9 cellular contexts compared by ENCODE assay signal in the genomic region with DNA sequence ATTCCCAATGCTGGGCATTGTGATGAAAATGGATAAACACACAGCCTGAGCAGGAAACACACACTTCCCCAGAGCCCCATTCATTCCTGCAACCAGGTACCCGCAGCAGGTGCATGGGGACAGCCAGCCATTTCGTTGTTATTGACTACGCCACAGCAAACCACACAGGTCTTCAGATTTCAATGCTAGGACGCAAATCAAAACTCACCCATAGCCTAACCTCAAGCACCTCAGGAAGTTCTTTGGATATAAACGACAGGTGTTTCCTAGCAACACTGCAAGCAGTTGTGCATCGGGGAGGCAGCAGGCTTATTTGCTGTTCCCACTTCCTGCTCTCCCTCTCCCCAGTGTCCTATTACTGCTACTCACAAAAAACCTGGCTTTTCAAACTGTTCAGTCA.
A peak's percentile ranks its signal among the peaks of the same experiment; 100 is the strongest.
DNase-seq lines count a peak whose midpoint lies in the region; ATAC-seq and TF ChIP-seq lines count a peak whose summit lies in the region.
"Had no signal": no experiment of that assay in that cellular context is flagged by ENCODE, and none has a peak within 500 bp of the region (broad histone marks: within the 10 kb centered on the region; RNA-seq: fewer than 3 reads in every experiment).

No MANE protein-coding gene starts in this region.

- peaks cover 0 to 5% (median 4%) of the 10 kb centered on the region in 3 experiments for H3K36me3 ChIP-seq in naive thymus-derived CD4-positive, alpha-beta T cell (ENCODE audit: control insufficient read depth in 2 of 3, insufficient read depth in 3 of 3, low read length in 3 of 3)
- H3K36me3 ChIP-seq in HAP-1 (replicated peaks), result no peaks in the 10 kb centered on the region
- H3K36me3 ChIP-seq in vagina, result no peaks in the 10 kb centered on the region

- TF ChIP-seq CTCF in vagina (IDR thresholded peaks at IDR 0.05), result no peak

- H3K4me1 Mint-ChIP-seq in activated CD4-positive, alpha-beta memory T cell treated with anti-CD3 and anti-CD28 coated beads for 36 hours (ENCODE audit: low read depth), result peaks cover 37% of the 10 kb centered on the region
- H3K4me1 Mint-ChIP-seq in naive thymus-derived CD4-positive, alpha-beta T cell, result peaks cover 17 to 41% (median 32%) of the 10 kb centered on the region in 7 donors

- intact Hi-C loops in activated CD4-positive, alpha-beta memory T cell treated with anti-CD3 and anti-CD28 coated beads for 36 hours (cut with micrococcal nuclease), result loop anchor here (5.0 to 10.0 kb wide), 2 partner anchors 450 to 588 kb away; partner anchors contain the start of genes MEIG1 and RPP38
- intact Hi-C loops in naive thymus-derived CD4-positive, alpha-beta T cell (cut with micrococcal nuclease), result loop anchor here (2.0 to 5.0 kb wide), 4 partner anchors 22 to 142 kb away; no protein-coding TSS in a partner anchor
- intact Hi-C loops in vagina (cut with DNase I), result loop anchor here (10.0 kb wide), 1 partner anchor 328 kb away; the partner anchor contains the start of genes CDNF, HSPA14 and MSANTD7

- no peaks in the 10 kb centered on the region for H3K9me3 ChIP-seq in naive thymus-derived CD4-positive, alpha-beta T cell (ENCODE audit: control insufficient read depth in 2 of 3, low read length in 3 of 3)
- H3K9me3 ChIP-seq in HAP-1 (0 out of 2 replicates have a peak, but pooled peaks cover 2% of the 10 kb centered on the region), vagina (no peaks in the 10 kb centered on the region)

- peaks cover 21 to 25% of the 10 kb centered on the region in 2 donors for H3K4me1 ChIP-seq in naive thymus-derived CD4-positive, alpha-beta T cell (ENCODE audit: control insufficient read depth in 2 of 2, insufficient read depth in 2 of 2, low read length in 2 of 2)
- H3K4me1 ChIP-seq in HAP-1, result peaks cover 6% of the 10 kb centered on the region
- H3K4me1 ChIP-seq in vagina, result no peaks in the 10 kb centered on the region

- no peaks in the 10 kb centered on the region for H3K27me3 Mint-ChIP-seq in activated CD4-positive, alpha-beta memory T cell treated with anti-CD3 and anti-CD28 coated beads for 36 hours
- no peaks in the 10 kb centered on the region for H3K27me3 Mint-ChIP-seq in naive thymus-derived CD4-positive, alpha-beta T cell

- H3K36me3 Mint-ChIP-seq in activated CD4-positive, alpha-beta memory T cell treated with anti-CD3 and anti-CD28 coated beads for 36 hours, result peaks cover 27% of the 10 kb centered on the region
- H3K36me3 Mint-ChIP-seq in naive thymus-derived CD4-positive, alpha-beta T cell, result peaks cover 10 to 33% (median 26%) of the 10 kb centered on the region in 5 donors

- H3K27ac ChIP-seq in naive thymus-derived CD4-positive, alpha-beta T cell (ENCODE audit: low read depth, low read length), result peak overlapping the region; percentile 72
- no peak overlapping the region for H3K27ac ChIP-seq in vagina

- TF ChIP-seq POLR2A in vagina (IDR thresholded peaks at IDR 0.05), result no peak

- H3K4me3 ChIP-seq in naive thymus-derived CD4-positive, alpha-beta T cell (ENCODE audit: low read length), result no peak overlapping the region
- H3K4me3 ChIP-seq in HAP-1, result no peak overlapping the region
- H3K4me3 ChIP-seq in vagina, result no peak overlapping the region

- in situ Hi-C loops in HAP-1 (cut with MboI; ENCODE audit: low sequenced_read_pairs), result loop anchor here (10.0 to 25.0 kb wide), 2 partner anchors 318 to 580 kb away; partner anchors contain the start of genes ACBD7 and RPP38

- no peaks in the 10 kb centered on the region for H3K27me3 ChIP-seq in naive thymus-derived CD4-positive, alpha-beta T cell (ENCODE audit: control insufficient read depth in 2 of 2, insufficient read depth in 2 of 2, low read length in 2 of 2)
- H3K27me3 ChIP-seq in HAP-1 (ENCODE audit: low read depth) (no peaks in the 10 kb centered on the region), vagina (no peaks in the 10 kb centered on the region)

- H3K4me3 Mint-ChIP-seq in activated CD4-positive, alpha-beta memory T cell treated with anti-CD3 and anti-CD28 coated beads for 36 hours, result no peak overlapping the region
- peak overlapping the region; percentile 5 to 80 (median 62) for H3K4me3 Mint-ChIP-seq in naive thymus-derived CD4-positive, alpha-beta T cell

- DNase-seq in SHP77 (lab: John Stamatoyannopoulos, UW) (peak; percentile 12 to 17), SHP77 treated with DMSO at 0.1 percent for 48 hours (lab: John Stamatoyannopoulos, UW) (no peak), NCI-H1105 (lab: John Stamatoyannopoulos, UW) (peak; percentile 42), HAP-1 (ENCODE audit: low spot score in 2 of 2) (no peak), vagina (ENCODE audit: extremely low spot score in 2 of 2) (no peak)
- peak; percentile 72 for DNase-seq in activated CD4-positive, alpha-beta memory T cell treated with anti-CD3 and anti-CD28 coated beads for 36 hours
- DNase-seq in naive thymus-derived CD4-positive, alpha-beta T cell, result peak in 8 of 9 donors; percentile 21 to 89 (median 82)
- DNase-seq: ACHN had no signal

- H3K9me3 Mint-ChIP-seq in activated CD4-positive, alpha-beta memory T cell treated with anti-CD3 and anti-CD28 coated beads for 36 hours, result peaks cover 14% of the 10 kb centered on the region
- peaks cover 0 to 17% (median 5%) of the 10 kb centered on the region in 11 donors for H3K9me3 Mint-ChIP-seq in naive thymus-derived CD4-positive, alpha-beta T cell

- POLR2A ChIA-PET in activated CD4-positive, alpha-beta memory T cell treated with anti-CD3 and anti-CD28 coated beads for 36 hours (lab: Charles Lee), result interaction anchor here (1.0 to 1.4 kb wide), 2 partner anchors 64 to 141 kb away, joined by 3 read pairs; no protein-coding TSS in a partner anchor
- POLR2A ChIA-PET in naive thymus-derived CD4-positive, alpha-beta T cell (lab: Charles Lee), result interaction anchor here (0.6 kb wide), 1 partner anchor 669 kb away, joined by 3 read pairs; no protein-coding TSS in a partner anchor

- CTCF ChIA-PET in activated CD4-positive, alpha-beta memory T cell treated with anti-CD3 and anti-CD28 coated beads for 36 hours (lab: Charles Lee), result interaction anchor here (2.1 kb wide), 1 partner anchor 30 kb away, joined by 9 read pairs; no protein-coding TSS in a partner anchor
- CTCF ChIA-PET in naive thymus-derived CD4-positive, alpha-beta T cell (lab: Charles Lee), result no interaction called here

- peak; percentile 96 for ATAC-seq in naive thymus-derived CD4-positive, alpha-beta T cell
- ATAC-seq in HG03457 (IDR thresholded peaks at IDR 0.05; ENCODE audit: unreplicated experiment), result no peak

- peak overlapping the region; percentile 53 for H3K27ac Mint-ChIP-seq in activated CD4-positive, alpha-beta memory T cell treated with anti-CD3 and anti-CD28 coated beads for 36 hours
- peak overlapping the region; percentile 68 to 100 (median 92) for H3K27ac Mint-ChIP-seq in naive thymus-derived CD4-positive, alpha-beta T cell

Comparison
In these comparisons a context has a peak if more than half of its experiments do, and no peak if none do; other contexts are left out.
1. DNase-seq: peak in SHP77 (2 of 2), NCI-H1105 (single experiment), activated CD4-positive, alpha-beta memory T cell treated with anti-CD3 and anti-CD28 coated beads for 36 hours (single experiment) and naive thymus-derived CD4-positive, alpha-beta T cell (8 of 9); none in SHP77 treated with DMSO at 0.1 percent for 48 hours (single experiment), HAP-1 (0 of 2) and vagina (0 of 2).